In genomic region chr5:17394086-17394485, GRCh38 we compare ENCODE assay signal across 7 cellular contexts.
"Had no signal": no experiment of that assay in that cellular context is flagged by ENCODE, and none has a peak within 500 bp of the region (broad histone marks: within the 10 kb centered on the region; RNA-seq: fewer than 3 reads in every experiment).

No MANE protein-coding gene starts in this region.

- H3K9me3 ChIP-seq: HAP-1 had no signal

- H3K4me3 Mint-ChIP-seq: HFFc6, IgD-negative memory B cell had no signal

- H3K4me1 ChIP-seq: HAP-1 had no signal

- H3K9me3 Mint-ChIP-seq: HFFc6 had no signal

- FAIRE-seq: HTR-8/SVneo had no signal

- H3K27ac Mint-ChIP-seq: HFFc6, IgD-negative memory B cell had no signal

- H3K27me3 Mint-ChIP-seq: IgD-negative memory B cell had no signal

- H3K9ac ChIP-seq: GM23248 had no signal

- H3K4me3 ChIP-seq: GM23248, HAP-1 had no signal

- H3K36me3 ChIP-seq: HAP-1 had no signal

- H3K27ac ChIP-seq: GM23248 had no signal

- H2AFZ ChIP-seq: GM23248 had no signal

- DNase-seq: GM23248, GOT3, H7, HFFc6 had no signal
